ENCODE assay signal across 2 cellular contexts in the genomic region with DNA sequence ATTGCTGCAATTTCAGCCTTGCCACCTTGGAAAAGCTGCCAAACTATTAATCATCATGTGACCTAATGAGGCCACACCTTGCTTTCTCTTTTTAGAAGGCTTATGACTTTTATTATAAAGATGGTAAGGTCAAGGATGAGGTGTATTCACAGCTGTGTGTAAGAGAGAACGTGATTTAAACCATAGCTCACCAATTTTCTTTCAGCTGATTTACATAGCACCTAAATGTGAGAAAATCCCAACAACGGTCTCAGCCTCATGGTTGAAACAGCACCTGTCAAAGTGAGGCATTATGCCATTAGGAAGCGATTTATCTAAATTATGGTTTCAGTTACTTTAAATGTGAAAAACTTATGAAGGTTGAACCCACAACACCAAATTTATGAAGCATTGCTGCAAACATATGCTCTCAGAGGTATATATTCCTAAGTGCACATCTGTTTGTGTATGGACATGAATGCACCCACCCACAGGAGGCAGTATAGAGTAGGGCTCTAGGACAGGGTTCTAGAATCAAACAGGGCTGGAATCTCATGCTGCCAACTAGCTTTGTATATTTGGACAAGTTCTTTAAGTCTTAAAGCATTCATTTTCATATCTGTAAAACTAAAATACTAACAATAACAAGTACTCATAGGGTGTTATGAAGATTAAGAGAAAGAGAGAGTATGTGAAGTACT.
TF ChIP-seq lines count a peak whose summit lies in the region.

No MANE protein-coding gene starts in this region.

TF ChIP-seq in GM12891, 5 proteins besides CTCF, POLR2A, EP300 and RAD21:
- TF ChIP-seq SPI1 (IDR thresholded peaks at IDR 0.05; ENCODE audit: low read depth, low read length) (no peak), PAX5 (IDR thresholded peaks at IDR 0.05; ENCODE audit: insufficient read depth, low read length, severe bottlenecking) (no peak), TAF1 (IDR thresholded peaks at IDR 0.05; ENCODE audit: low read depth, low read length) (no peak), POU2F2 (IDR thresholded peaks at IDR 0.05; ENCODE audit: low read depth, low read length) (no peak), POLR2AphosphoS5 (IDR thresholded peaks at IDR 0.05; ENCODE audit: low read depth, low read length) (no peak)
TF ChIP-seq in GM12891: peak in this region for 0.

TF ChIP-seq in IMR-90, 13 proteins besides CTCF, POLR2A, EP300 and RAD21:
- TF ChIP-seq CHD1 (IDR thresholded peaks at IDR 0.05; ENCODE audit: low read depth, low read length): no peak
